1 cellular context compared by ENCODE assay signal in the genomic region with DNA sequence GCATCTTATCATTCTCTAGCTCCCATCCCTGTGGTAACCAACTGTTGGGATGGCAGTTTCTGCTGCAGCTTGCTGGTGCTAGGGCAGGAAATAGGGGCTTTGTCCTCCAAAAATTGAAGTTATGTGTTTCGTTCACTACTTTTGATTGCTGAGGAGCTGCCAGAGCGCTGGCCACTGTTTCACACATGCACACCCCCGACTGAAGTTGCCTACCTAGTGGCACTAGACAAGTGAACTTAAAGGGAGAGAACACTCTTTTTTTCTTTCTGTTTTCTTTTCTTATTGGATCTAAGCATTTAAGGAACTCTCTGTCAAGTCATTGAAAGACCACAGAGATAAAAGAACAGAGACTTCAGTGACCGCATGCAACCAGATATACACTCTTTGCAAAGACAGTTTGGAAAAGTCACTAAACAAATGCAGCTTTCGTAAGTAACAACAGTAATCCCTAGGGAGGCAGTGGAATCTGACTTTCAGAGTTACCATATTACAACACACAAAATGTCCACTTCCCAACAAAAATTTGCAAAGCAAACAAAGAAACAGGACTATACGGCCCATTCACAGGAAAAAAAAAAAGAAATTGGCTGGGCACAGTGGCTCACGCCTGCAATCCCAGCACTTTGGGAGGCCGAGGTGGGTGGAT.
A peak's percentile ranks its signal among the peaks of the same experiment; 100 is the strongest.
TF ChIP-seq lines count a peak whose summit lies in the region.

No MANE protein-coding gene starts in this region.

TF ChIP-seq in HepG2, 621 proteins besides CTCF, POLR2A, EP300 and RAD21 (continued from another document):
- TF ChIP-seq, protein P1, sequence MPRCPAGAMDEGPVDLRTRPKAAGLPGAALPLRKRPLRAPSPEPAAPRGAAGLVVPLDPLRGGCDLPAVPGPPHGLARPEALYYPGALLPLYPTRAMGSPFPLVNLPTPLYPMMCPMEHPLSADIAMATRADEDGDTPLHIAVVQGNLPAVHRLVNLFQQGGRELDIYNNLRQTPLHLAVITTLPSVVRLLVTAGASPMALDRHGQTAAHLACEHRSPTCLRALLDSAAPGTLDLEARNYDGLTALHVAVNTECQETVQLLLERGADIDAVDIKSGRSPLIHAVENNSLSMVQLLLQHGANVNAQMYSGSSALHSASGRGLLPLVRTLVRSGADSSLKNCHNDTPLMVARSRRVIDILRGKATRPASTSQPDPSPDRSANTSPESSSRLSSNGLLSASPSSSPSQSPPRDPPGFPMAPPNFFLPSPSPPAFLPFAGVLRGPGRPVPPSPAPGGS (CRISPR knock-in tag; IDR thresholded peaks at IDR 0.05) = no peak
- TF ChIP-seq, protein P2, sequence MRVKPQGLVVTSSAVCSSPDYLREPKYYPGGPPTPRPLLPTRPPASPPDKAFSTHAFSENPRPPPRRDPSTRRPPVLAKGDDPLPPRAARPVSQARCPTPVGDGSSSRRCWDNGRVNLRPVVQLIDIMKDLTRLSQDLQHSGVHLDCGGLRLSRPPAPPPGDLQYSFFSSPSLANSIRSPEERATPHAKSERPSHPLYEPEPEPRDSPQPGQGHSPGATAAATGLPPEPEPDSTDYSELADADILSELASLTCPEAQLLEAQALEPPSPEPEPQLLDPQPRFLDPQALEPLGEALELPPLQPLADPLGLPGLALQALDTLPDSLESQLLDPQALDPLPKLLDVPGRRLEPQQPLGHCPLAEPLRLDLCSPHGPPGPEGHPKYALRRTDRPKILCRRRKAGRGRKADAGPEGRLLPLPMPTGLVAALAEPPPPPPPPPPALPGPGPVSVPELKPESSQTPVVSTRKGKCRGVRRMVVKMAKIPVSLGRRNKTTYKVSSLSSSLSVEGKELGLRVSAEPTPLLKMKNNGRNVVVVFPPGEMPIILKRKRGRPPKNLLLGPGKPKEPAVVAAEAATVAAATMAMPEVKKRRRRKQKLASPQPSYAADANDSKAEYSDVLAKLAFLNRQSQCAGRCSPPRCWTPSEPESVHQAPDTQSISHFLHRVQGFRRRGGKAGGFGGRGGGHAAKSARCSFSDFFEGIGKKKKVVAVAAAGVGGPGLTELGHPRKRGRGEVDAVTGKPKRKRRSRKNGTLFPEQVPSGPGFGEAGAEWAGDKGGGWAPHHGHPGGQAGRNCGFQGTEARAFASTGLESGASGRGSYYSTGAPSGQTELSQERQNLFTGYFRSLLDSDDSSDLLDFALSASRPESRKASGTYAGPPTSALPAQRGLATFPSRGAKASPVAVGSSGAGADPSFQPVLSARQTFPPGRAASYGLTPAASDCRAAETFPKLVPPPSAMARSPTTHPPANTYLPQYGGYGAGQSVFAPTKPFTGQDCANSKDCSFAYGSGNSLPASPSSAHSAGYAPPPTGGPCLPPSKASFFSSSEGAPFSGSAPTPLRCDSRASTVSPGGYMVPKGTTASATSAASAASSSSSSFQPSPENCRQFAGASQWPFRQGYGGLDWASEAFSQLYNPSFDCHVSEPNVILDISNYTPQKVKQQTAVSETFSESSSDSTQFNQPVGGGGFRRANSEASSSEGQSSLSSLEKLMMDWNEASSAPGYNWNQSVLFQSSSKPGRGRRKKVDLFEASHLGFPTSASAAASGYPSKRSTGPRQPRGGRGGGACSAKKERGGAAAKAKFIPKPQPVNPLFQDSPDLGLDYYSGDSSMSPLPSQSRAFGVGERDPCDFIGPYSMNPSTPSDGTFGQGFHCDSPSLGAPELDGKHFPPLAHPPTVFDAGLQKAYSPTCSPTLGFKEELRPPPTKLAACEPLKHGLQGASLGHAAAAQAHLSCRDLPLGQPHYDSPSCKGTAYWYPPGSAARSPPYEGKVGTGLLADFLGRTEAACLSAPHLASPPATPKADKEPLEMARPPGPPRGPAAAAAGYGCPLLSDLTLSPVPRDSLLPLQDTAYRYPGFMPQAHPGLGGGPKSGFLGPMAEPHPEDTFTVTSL (CRISPR knock-in tag; IDR thresholded peaks at IDR 0.05; ENCODE audit: borderline replicate concordance) = no peak
- TF ChIP-seq, protein P3, sequence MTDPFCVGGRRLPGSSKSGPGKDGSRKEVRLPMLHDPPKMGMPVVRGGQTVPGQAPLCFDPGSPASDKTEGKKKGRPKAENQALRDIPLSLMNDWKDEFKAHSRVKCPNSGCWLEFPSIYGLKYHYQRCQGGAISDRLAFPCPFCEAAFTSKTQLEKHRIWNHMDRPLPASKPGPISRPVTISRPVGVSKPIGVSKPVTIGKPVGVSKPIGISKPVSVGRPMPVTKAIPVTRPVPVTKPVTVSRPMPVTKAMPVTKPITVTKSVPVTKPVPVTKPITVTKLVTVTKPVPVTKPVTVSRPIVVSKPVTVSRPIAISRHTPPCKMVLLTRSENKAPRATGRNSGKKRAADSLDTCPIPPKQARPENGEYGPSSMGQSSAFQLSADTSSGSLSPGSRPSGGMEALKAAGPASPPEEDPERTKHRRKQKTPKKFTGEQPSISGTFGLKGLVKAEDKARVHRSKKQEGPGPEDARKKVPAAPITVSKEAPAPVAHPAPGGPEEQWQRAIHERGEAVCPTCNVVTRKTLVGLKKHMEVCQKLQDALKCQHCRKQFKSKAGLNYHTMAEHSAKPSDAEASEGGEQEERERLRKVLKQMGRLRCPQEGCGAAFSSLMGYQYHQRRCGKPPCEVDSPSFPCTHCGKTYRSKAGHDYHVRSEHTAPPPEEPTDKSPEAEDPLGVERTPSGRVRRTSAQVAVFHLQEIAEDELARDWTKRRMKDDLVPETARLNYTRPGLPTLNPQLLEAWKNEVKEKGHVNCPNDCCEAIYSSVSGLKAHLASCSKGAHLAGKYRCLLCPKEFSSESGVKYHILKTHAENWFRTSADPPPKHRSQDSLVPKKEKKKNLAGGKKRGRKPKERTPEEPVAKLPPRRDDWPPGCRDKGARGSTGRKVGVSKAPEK (CRISPR knock-in tag; IDR thresholded peaks at IDR 0.05; ENCODE audit: borderline replicate concordance) = no peak
- peak; percentile 24; the same call in 1 of the 2 replicates for TF ChIP-seq KAT8 (CRISPR knock-in tag; IDR thresholded peaks at IDR 0.05)
- no peak for TF ChIP-seq PHF20 (CRISPR knock-in tag; IDR thresholded peaks at IDR 0.05)
- TF ChIP-seq, protein P4, sequence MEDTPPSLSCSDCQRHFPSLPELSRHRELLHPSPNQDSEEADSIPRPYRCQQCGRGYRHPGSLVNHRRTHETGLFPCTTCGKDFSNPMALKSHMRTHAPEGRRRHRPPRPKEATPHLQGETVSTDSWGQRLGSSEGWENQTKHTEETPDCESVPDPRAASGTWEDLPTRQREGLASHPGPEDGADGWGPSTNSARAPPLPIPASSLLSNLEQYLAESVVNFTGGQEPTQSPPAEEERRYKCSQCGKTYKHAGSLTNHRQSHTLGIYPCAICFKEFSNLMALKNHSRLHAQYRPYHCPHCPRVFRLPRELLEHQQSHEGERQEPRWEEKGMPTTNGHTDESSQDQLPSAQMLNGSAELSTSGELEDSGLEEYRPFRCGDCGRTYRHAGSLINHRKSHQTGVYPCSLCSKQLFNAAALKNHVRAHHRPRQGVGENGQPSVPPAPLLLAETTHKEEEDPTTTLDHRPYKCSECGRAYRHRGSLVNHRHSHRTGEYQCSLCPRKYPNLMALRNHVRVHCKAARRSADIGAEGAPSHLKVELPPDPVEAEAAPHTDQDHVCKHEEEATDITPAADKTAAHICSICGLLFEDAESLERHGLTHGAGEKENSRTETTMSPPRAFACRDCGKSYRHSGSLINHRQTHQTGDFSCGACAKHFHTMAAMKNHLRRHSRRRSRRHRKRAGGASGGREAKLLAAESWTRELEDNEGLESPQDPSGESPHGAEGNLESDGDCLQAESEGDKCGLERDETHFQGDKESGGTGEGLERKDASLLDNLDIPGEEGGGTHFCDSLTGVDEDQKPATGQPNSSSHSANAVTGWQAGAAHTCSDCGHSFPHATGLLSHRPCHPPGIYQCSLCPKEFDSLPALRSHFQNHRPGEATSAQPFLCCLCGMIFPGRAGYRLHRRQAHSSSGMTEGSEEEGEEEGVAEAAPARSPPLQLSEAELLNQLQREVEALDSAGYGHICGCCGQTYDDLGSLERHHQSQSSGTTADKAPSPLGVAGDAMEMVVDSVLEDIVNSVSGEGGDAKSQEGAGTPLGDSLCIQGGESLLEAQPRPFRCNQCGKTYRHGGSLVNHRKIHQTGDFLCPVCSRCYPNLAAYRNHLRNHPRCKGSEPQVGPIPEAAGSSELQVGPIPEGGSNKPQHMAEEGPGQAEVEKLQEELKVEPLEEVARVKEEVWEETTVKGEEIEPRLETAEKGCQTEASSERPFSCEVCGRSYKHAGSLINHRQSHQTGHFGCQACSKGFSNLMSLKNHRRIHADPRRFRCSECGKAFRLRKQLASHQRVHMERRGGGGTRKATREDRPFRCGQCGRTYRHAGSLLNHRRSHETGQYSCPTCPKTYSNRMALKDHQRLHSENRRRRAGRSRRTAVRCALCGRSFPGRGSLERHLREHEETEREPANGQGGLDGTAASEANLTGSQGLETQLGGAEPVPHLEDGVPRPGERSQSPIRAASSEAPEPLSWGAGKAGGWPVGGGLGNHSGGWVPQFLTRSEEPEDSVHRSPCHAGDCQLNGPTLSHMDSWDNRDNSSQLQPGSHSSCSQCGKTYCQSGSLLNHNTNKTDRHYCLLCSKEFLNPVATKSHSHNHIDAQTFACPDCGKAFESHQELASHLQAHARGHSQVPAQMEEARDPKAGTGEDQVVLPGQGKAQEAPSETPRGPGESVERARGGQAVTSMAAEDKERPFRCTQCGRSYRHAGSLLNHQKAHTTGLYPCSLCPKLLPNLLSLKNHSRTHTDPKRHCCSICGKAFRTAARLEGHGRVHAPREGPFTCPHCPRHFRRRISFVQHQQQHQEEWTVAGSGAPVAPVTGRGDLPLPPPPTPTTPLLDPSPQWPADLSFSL (CRISPR knock-in tag; IDR thresholded peaks at IDR 0.05) = peak; percentile 49; the same call in 1 of the 2 replicates
- TF ChIP-seq, protein P5, sequence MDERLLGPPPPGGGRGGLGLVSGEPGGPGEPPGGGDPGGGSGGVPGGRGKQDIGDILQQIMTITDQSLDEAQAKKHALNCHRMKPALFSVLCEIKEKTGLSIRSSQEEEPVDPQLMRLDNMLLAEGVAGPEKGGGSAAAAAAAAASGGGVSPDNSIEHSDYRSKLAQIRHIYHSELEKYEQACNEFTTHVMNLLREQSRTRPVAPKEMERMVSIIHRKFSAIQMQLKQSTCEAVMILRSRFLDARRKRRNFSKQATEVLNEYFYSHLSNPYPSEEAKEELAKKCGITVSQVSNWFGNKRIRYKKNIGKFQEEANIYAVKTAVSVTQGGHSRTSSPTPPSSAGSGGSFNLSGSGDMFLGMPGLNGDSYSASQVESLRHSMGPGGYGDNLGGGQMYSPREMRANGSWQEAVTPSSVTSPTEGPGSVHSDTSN (CRISPR knock-in tag; IDR thresholded peaks at IDR 0.05) = no peak
- TF ChIP-seq ZMYM4 (CRISPR knock-in tag; IDR thresholded peaks at IDR 0.05) = 0 out of 2 replicates have a peak, but pooled peaks have one; percentile 22
- no peak for TF ChIP-seq ZNF543 (CRISPR knock-in tag; IDR thresholded peaks at IDR 0.05)
- no peak for TF ChIP-seq ZNF841 (CRISPR knock-in tag; IDR thresholded peaks at IDR 0.05; ENCODE audit: borderline replicate concordance)
